Comparison of ENCODE assay signal across 8 cellular contexts in genomic region chr13:44815507-44816074, GRCh38.
DNase-seq lines count a peak whose midpoint lies in the region; ATAC-seq and TF ChIP-seq lines count a peak whose summit lies in the region.

No MANE protein-coding gene starts in this region.

- peak overlapping the region; percentile 68 for H3K27ac ChIP-seq in AG04450 (ENCODE audit: low read depth, low read length)
- no peak overlapping the region for H3K27ac ChIP-seq in lung (ENCODE audit: low read depth in 1 of 2, low read length in 1 of 2)

- H3K9ac ChIP-seq in adipocyte (ENCODE audit: low read length): no peak overlapping the region

- CTCF ChIA-PET in AG04450 (lab: Charles Lee): no interaction called here

- POLR2A ChIA-PET in AG04450 (lab: Yijun Ruan, JAX): interaction anchor here (0.6 to 0.7 kb wide), 2 partner anchors 11 to 36 kb away, joined by 3 to 4 read pairs; no protein-coding TSS in a partner anchor

- H3K36me3 ChIP-seq in adipocyte (ENCODE audit: control insufficient read depth, insufficient read depth, low read length, severe bottlenecking) (no peaks in the 10 kb centered on the region), lung (ENCODE audit: control insufficient read depth in 2 of 2, insufficient read depth in 2 of 2, low read length in 2 of 2) (no peaks in the 10 kb centered on the region)

- ATAC-seq in HG02870 (IDR thresholded peaks at IDR 0.05; ENCODE audit: unreplicated experiment): peak; percentile 66
- ATAC-seq in lung (ENCODE audit: insufficient read depth, low FRiP score): peak; percentile 90
- no peak for ATAC-seq in HG03175 (IDR thresholded peaks at IDR 0.05; ENCODE audit: unreplicated experiment)

- no peak for TF ChIP-seq CTCF in AG04450 (IDR thresholded peaks at IDR 0.05; ENCODE audit: low read depth, low read length)
- TF ChIP-seq CTCF in lung (IDR thresholded peaks at IDR 0.05; ENCODE audit: control extremely low read depth, extremely low read depth): no peak

- H3K4me3 ChIP-seq in AG04450 (ENCODE audit: low read depth, low read length): no peak overlapping the region
- no peak overlapping the region for H3K4me3 ChIP-seq in adipocyte (ENCODE audit: low read length)
- no peak overlapping the region for H3K4me3 ChIP-seq in lung

- H3K4me1 ChIP-seq in adipocyte (ENCODE audit: control insufficient read depth, insufficient read depth, low read length): peaks cover 34% of the 10 kb centered on the region
- peaks cover 0 to 7% of the 10 kb centered on the region in 2 donors for H3K4me1 ChIP-seq in lung (ENCODE audit: control insufficient read depth in 2 of 2, insufficient read depth in 2 of 2, low read length in 2 of 2)

- H3K9me3 ChIP-seq in AG04450 (ENCODE audit: control insufficient read depth, insufficient read depth, low read length) (no peaks in the 10 kb centered on the region), adipocyte (ENCODE audit: control insufficient read depth, low read length) (no peaks in the 10 kb centered on the region), lung (ENCODE audit: control insufficient read depth in 2 of 2, insufficient read depth in 1 of 2, low read length in 1 of 2) (no peaks in the 10 kb centered on the region)

- H3K27me3 ChIP-seq in AG04450 (ENCODE audit: control insufficient read depth, insufficient read depth, low read length) (no peaks in the 10 kb centered on the region), adipocyte (replicated peaks; ENCODE audit: control insufficient read depth, insufficient read depth, low read length) (no peaks in the 10 kb centered on the region), lung (ENCODE audit: control insufficient read depth, insufficient read depth) (no peaks in the 10 kb centered on the region)

- WGBS in lung, 2 donors: 49 to 50% methylated on average over 8 of the region's 8 CpGs

- peak; percentile 92 for DNase-seq in AG04450 (ENCODE audit: low read depth, low spot score)
- DNase-seq in adipocyte (ENCODE audit: low read depth): peak; percentile 97
- peak; percentile 72 for DNase-seq in lung (ENCODE audit: low spot score)
- no peak for DNase-seq in DMS 273 treated with DMSO at 0.1 percent for 48 hours (lab: John Stamatoyannopoulos, UW)
- DNase-seq in midbrain (lab: John Stamatoyannopoulos, UW): no peak
- DNase-seq in NCI-H510A treated with DMSO at 0.1 percent for 48 hours (lab: John Stamatoyannopoulos, UW): no peak

Comparison
In these comparisons a context has a peak if more than half of its experiments do, and no peak if none do; other contexts are left out.
1. DNase-seq: peak in AG04450 (single experiment), adipocyte (single experiment) and lung (single experiment); none in DMS 273 treated with DMSO at 0.1 percent for 48 hours (single experiment), midbrain (single experiment) and NCI-H510A treated with DMSO at 0.1 percent for 48 hours (single experiment).